In genomic region chr17:5203908-5204294, GRCh38 we compare ENCODE assay signal across 14 cellular contexts.
A peak's percentile ranks its signal among the peaks of the same experiment; 100 is the strongest.
DNase-seq lines count a peak whose midpoint lies in the region; ATAC-seq and TF ChIP-seq lines count a peak whose summit lies in the region.
"Had no signal": no experiment of that assay in that cellular context is flagged by ENCODE, and none has a peak within 500 bp of the region (broad histone marks: within the 10 kb centered on the region; RNA-seq: fewer than 3 reads in every experiment).

No MANE protein-coding gene starts in this region.

- TF ChIP-seq CTCF in AG09309 (IDR thresholded peaks at IDR 0.05; ENCODE audit: control insufficient read depth, insufficient read depth, low read depth, low read length, missing control alignments): no peak
- TF ChIP-seq CTCF in HEK293 (tag by site-specific recombination; IDR thresholded peaks at IDR 0.05): no peak

- no peak overlapping the region for H3K4me3 ChIP-seq in AG09309 (ENCODE audit: control insufficient read depth, low read depth, low read length)
- H3K4me3 ChIP-seq in HEK293 (ENCODE audit: low read depth, low read length): no peak overlapping the region
- H3K4me3 ChIP-seq: body of pancreas, spleen, suprapubic skin had no signal

- H3K9me3 ChIP-seq in HEK293 (ENCODE audit: control insufficient read depth, insufficient read depth, low read depth, low read length): no peaks in the 10 kb centered on the region
- H3K9me3 ChIP-seq: body of pancreas, suprapubic skin had no signal

- no peak overlapping the region for H3K27ac ChIP-seq in HEK293 (ENCODE audit: extremely low read depth, low read depth, low read length)
- H3K27ac ChIP-seq: body of pancreas, suprapubic skin had no signal

- in situ Hi-C loops in ACHN (cut with HindIII; ENCODE audit: low pct_ligation_motif_present, low pct_unique_long_range_greater_than_20kb, low sequenced_read_pairs): no loop called here

- CTCF ChIA-PET in HEK293 (lab: Yijun Ruan, JAX): no interaction called here

- H3K36me3 ChIP-seq in HEK293 (ENCODE audit: control insufficient read depth in 2 of 2, insufficient read depth in 1 of 2, low read length in 2 of 2): no peaks in the 10 kb centered on the region
- H3K36me3 ChIP-seq: suprapubic skin had no signal

- no peak for ATAC-seq in GM21737 (IDR thresholded peaks at IDR 0.05; ENCODE audit: unreplicated experiment)
- ATAC-seq: body of pancreas had no signal

- POLR2A ChIA-PET in HEK293 (lab: Yijun Ruan, JAX): interaction anchor here (1.4 kb wide), 1 partner anchor 235 kb away, joined by 4 read pairs; the partner anchor contains the start of gene C1QBP

- H3K4me1 ChIP-seq in HEK293 (ENCODE audit: control insufficient read depth, insufficient read depth, low read length): no peaks in the 10 kb centered on the region
- H3K4me1 ChIP-seq: body of pancreas, suprapubic skin had no signal

- DNase-seq in AG09309 (ENCODE audit: low read depth) (peak; percentile 38), astrocyte of the hippocampus (ENCODE audit: low read depth, low spot score) (peak; percentile 46), kidney tubule cell (ENCODE audit: low spot score) (peak; percentile 14), NCI-H69 (lab: John Stamatoyannopoulos, UW) (no peak), ACHN (no peak), NCI-H526 treated with DMSO at 0.1 percent for 48 hours (lab: John Stamatoyannopoulos, UW) (no peak)
- DNase-seq: body of pancreas, DND-41, SIG-M5, spleen, T-helper 9 cell had no signal

TF ChIP-seq in HEK293, 187 proteins besides CTCF, POLR2A, EP300 and RAD21:
- TF ChIP-seq ZBTB17 (tag by site-specific recombination; IDR thresholded peaks at IDR 0.05) (no peak), ZBTB44 (tag by site-specific recombination; IDR thresholded peaks at IDR 0.05) (no peak), ZBTB49 (tag by site-specific recombination; IDR thresholded peaks at IDR 0.05; ENCODE audit: low read depth) (no peak), SETDB1 (IDR thresholded peaks at IDR 0.05; ENCODE audit: insufficient read length, low read length) (peak; percentile 88), PATZ1 (tag by site-specific recombination; IDR thresholded peaks at IDR 0.05) (no peak), RBAK (tag by site-specific recombination; IDR thresholded peaks at IDR 0.05) (no peak)
TF ChIP-seq in HEK293: peak in this region for 1.

Comparison
In these comparisons a context has a peak if more than half of its experiments do, and no peak if none do; other contexts are left out.
1. DNase-seq: peak in AG09309 (single experiment), astrocyte of the hippocampus (single experiment) and kidney tubule cell (single experiment); none in NCI-H69 (single experiment), ACHN (single experiment) and NCI-H526 treated with DMSO at 0.1 percent for 48 hours (single experiment).